In the genomic region with DNA sequence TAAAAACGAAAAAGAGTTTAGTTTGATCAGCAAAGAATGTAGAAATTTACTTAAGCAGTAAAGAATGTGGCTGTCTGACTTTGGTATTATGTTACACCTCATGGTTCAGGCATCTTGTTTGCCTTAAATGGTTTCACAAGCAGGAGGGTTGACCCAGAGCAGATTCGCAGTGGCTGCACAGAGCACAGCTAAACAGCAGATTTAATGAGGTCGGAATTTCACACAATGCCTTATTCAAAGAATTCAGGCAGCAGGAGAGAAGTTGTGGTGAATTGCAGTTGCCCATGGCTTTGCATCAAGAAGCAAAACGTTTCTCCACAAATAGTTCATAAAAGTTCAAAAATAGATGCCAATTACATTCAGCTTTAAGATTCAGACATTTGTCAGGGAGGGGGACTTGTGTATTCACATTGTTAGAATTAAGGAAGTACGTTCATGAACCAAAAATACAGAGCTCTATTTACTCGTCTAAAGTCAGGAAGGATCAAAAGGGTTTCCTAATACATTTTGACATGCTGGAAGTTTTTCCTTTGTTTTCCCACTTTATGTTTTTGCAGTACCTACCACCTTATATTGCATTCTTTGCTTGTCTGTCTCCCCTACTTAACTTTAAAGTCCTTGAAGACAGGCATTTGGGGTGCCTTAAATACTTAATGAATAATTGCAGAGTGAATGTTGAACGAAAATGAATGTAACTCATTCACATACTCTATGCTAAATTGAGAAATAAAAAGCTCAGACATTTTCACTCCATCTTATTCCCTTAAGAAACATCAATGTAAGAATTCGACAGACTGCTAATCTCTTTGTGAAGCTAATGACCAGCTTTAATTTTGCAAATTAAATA, we compare ENCODE assay signal across 9 cellular contexts.
A peak's percentile ranks its signal among the peaks of the same experiment; 100 is the strongest.
DNase-seq lines count a peak whose midpoint lies in the region; ATAC-seq and TF ChIP-seq lines count a peak whose summit lies in the region.
"Had no signal": no experiment of that assay in that cellular context is flagged by ENCODE, and none has a peak within 500 bp of the region (broad histone marks: within the 10 kb centered on the region; RNA-seq: fewer than 3 reads in every experiment).

No MANE protein-coding gene starts in this region.

- peaks cover 0 to 5% (median 0%) of the 10 kb centered on the region in 3 donors for H3K36me3 ChIP-seq in tibial artery

- H3K9me3 ChIP-seq in tibial artery: peaks cover 0 to 14% (median 5%) of the 10 kb centered on the region in 3 donors

- peaks cover 13% of the 10 kb centered on the region for H3K36me3 Mint-ChIP-seq in brain
- no peaks in the 10 kb centered on the region for H3K36me3 Mint-ChIP-seq in activated T-cell treated with anti-CD3 and anti-CD28 coated beads, Interleukin-2, amount 50 U/mL, for 72 hours (ENCODE audit: insufficient read depth in 2 of 2)
- H3K36me3 Mint-ChIP-seq: natural killer cell had no signal

- peaks cover 39% of the 10 kb centered on the region for H3K4me1 Mint-ChIP-seq in brain
- no peaks in the 10 kb centered on the region for H3K4me1 Mint-ChIP-seq in activated T-cell treated with anti-CD3 and anti-CD28 coated beads, Interleukin-2, amount 50 U/mL, for 72 hours (ENCODE audit: low read depth)
- H3K4me1 Mint-ChIP-seq: natural killer cell had no signal

- no peaks in the 10 kb centered on the region for H3K27me3 ChIP-seq in tibial artery

- no peaks in the 10 kb centered on the region for H3K27me3 Mint-ChIP-seq in brain
- peaks cover 6% of the 10 kb centered on the region for H3K27me3 Mint-ChIP-seq in activated T-cell treated with anti-CD3 and anti-CD28 coated beads, Interleukin-2, amount 50 U/mL, for 72 hours (ENCODE audit: low read depth)

- H3K9me3 Mint-ChIP-seq in brain: peaks cover 25 to 34% (median 27%) of the 10 kb centered on the region in 5 experiments
- peaks cover 0 to 10% of the 10 kb centered on the region in 2 donors for H3K9me3 Mint-ChIP-seq in activated T-cell treated with anti-CD3 and anti-CD28 coated beads, Interleukin-2, amount 50 U/mL, for 72 hours

- H3K27ac Mint-ChIP-seq in brain: peak overlapping the region; percentile 78 to 92 (median 91)
- H3K27ac Mint-ChIP-seq in activated T-cell treated with anti-CD3 and anti-CD28 coated beads, Interleukin-2, amount 50 U/mL, for 72 hours: no peak overlapping the region
- H3K27ac Mint-ChIP-seq: natural killer cell had no signal

- H3K27ac ChIP-seq in tibial artery: peak overlapping the region; percentile 53 to 68

- H3K4me3 Mint-ChIP-seq in brain: peak overlapping the region; percentile 54 to 77 (median 62)
- H3K4me3 Mint-ChIP-seq in activated T-cell treated with anti-CD3 and anti-CD28 coated beads, Interleukin-2, amount 50 U/mL, for 72 hours: no peak overlapping the region
- H3K4me3 Mint-ChIP-seq: natural killer cell had no signal

- H3K4me3 ChIP-seq in tibial artery: peak overlapping the region; percentile 3 to 5

- intact Hi-C loops in tibial artery (cut with DNase I; ENCODE audit: low total_unique reads): no loop called here

- TF ChIP-seq CTCF in brain (conservative IDR thresholded peaks at IDR 0.05) (no peak), tibial artery (IDR thresholded peaks at IDR 0.05) (no peak)

- H3K4me1 ChIP-seq in tibial artery: peaks cover 0 to 34% (median 15%) of the 10 kb centered on the region in 4 donors

- ATAC-seq in activated T-cell treated with anti-CD3 and anti-CD28 coated beads, Interleukin-2, amount 50 U/mL, for 72 hours (replicated peaks in 1 of 2): no peak
- ATAC-seq: natural killer cell had no signal

- DNase-seq in HuH-7 (ENCODE audit: low spot score) (peak; percentile 34), kidney tubule cell (ENCODE audit: low spot score) (peak; percentile 98), tibial artery (peak in 1 of 2 donors; percentile 31), NCI-H146 treated with DMSO at 0.1 percent for 48 hours (lab: John Stamatoyannopoulos, UW; ENCODE audit: unreplicated experiment) (no peak)
- no peak for DNase-seq in activated CD4-positive, alpha-beta T cell treated with anti-CD3 and anti-CD28 coated beads for 4 hours
- DNase-seq in activated T-cell treated with anti-CD3 and anti-CD28 coated beads, Interleukin-2, amount 50 U/mL, for 72 hours: no peak
- DNase-seq in stimulated activated CD4-positive, alpha-beta T cell treated with anti-CD3 and anti-CD28 coated beads, Interleukin-4, amount 100 ng/mL, for 1 hour: no peak
- DNase-seq: natural killer cell had no signal

Comparison
In these comparisons a context has a peak if more than half of its experiments do, and no peak if none do; other contexts are left out.
1. DNase-seq: peak in HuH-7 (single experiment) and kidney tubule cell (single experiment); none in activated CD4-positive, alpha-beta T cell treated with anti-CD3 and anti-CD28 coated beads for 4 hours (0 of 2), NCI-H146 treated with DMSO at 0.1 percent for 48 hours (single experiment), activated T-cell treated with anti-CD3 and anti-CD28 coated beads, Interleukin-2, amount 50 U/mL, for 72 hours (0 of 2) and stimulated activated CD4-positive, alpha-beta T cell treated with anti-CD3 and anti-CD28 coated beads, Interleukin-4, amount 100 ng/mL, for 1 hour (single experiment).
2. H3K4me3 Mint-ChIP-seq: peak in brain (5 of 5); none in activated T-cell treated with anti-CD3 and anti-CD28 coated beads, Interleukin-2, amount 50 U/mL, for 72 hours (0 of 2).